Comparison of ENCODE assay signal across 8 cellular contexts in the genomic region with DNA sequence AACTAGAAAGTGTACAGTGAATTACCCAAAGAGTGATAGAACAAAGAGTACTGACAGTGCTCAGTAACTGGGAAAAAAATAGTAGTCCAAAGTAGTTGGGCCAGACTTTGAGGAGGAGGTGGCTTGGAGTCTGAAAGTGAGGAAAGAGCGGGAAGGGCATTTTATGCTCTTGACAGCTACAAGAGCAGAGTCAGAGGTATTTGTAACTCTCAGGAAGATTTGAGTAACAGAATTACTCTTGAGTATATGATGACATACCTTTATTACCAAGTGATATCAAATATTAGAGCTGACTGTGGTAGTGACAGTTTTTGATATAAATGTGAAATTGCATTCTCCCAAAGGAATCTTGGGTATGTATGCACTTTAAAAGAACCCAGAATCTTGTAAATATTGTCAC. TPM values are rescaled to one million over a fixed set of nuclear protein-coding genes. Genes with fewer than 3 reads are reported as not detected.
DNase-seq lines count a peak whose midpoint lies in the region; ATAC-seq and TF ChIP-seq lines count a peak whose summit lies in the region.

No MANE protein-coding gene starts in this region.

- H3K4ac ChIP-seq in neuronal stem cell (ENCODE audit: low read length) = no peak overlapping the region

- peak overlapping the region; percentile 81 to 99 (median 96) for H3K4me3 Mint-ChIP-seq in naive thymus-derived CD4-positive, alpha-beta T cell

- no peak overlapping the region for H4K8ac ChIP-seq in neuronal stem cell (ENCODE audit: low read depth, low read length)

- in situ Hi-C loops in brain microvascular endothelial cell (cut with HindIII; ENCODE audit: low pct_ligation_motif_present, low sequenced_read_pairs) = no loop called here

- H2AFZ ChIP-seq in neuronal stem cell (ENCODE audit: low read length) = no peak overlapping the region

- no peak overlapping the region for H2BK120ac ChIP-seq in neuronal stem cell (ENCODE audit: low read depth, low read length)

- H3K9me3 Mint-ChIP-seq in naive thymus-derived CD4-positive, alpha-beta T cell = no peaks in the 10 kb centered on the region

- peak overlapping the region in 7 of 9 donors; percentile 1 to 98 (median 62) for H3K27ac Mint-ChIP-seq in naive thymus-derived CD4-positive, alpha-beta T cell

- H3K4me2 ChIP-seq in BLaER1 = peak overlapping the region; percentile 87
- no peak overlapping the region for H3K4me2 ChIP-seq in neuronal stem cell (ENCODE audit: insufficient read depth, low read length, poor library complexity, severe bottlenecking)

- DNase-seq in brain microvascular endothelial cell = no peak
- DNase-seq in naive thymus-derived CD4-positive, alpha-beta T cell = no peak
- DNase-seq in neuronal stem cell (ENCODE audit: low spot score) = no peak

- peaks cover 0 to 3% (median 0%) of the 10 kb centered on the region in 5 donors for H3K36me3 Mint-ChIP-seq in naive thymus-derived CD4-positive, alpha-beta T cell

- H3K27me3 Mint-ChIP-seq in naive thymus-derived CD4-positive, alpha-beta T cell = no peaks in the 10 kb centered on the region

- no peak for TF ChIP-seq CTCF in brain microvascular endothelial cell (IDR thresholded peaks at IDR 0.05; ENCODE audit: low read depth, low read length, missing control alignments)

- no peak overlapping the region for H2BK5ac ChIP-seq in neuronal stem cell (ENCODE audit: low read length)

- H3K27ac ChIP-seq in BLaER1 (peak overlapping the region; percentile 91; the same call in 1 of the 2 replicates), HUES64 (ENCODE audit: low read depth, low read length) (no peak overlapping the region), brain microvascular endothelial cell (no peak overlapping the region), neuronal stem cell (replicated peaks; ENCODE audit: low read length) (no peak overlapping the region)
- H3K27ac ChIP-seq in naive thymus-derived CD4-positive, alpha-beta T cell (ENCODE audit: low read depth, low read length) = no peak overlapping the region

- 76% methylated on average over 1 of the region's 1 CpG for WGBS in HUES64
- no CpG with 5 or more reads among the region's 1 CpG for WGBS in neuronal stem cell (ENCODE audit: extremely low coverage in 2 of 2, insufficient read length in 2 of 2, insufficient replicate concordance in 1 of 2), 2 donors

- H2BK12ac ChIP-seq in neuronal stem cell (ENCODE audit: low read length) = no peak overlapping the region

- no peak for ATAC-seq in naive thymus-derived CD4-positive, alpha-beta T cell
- ATAC-seq in HG03565 (IDR thresholded peaks at IDR 0.05; ENCODE audit: unreplicated experiment) = no peak
- no peak for ATAC-seq in GM18519 (IDR thresholded peaks at IDR 0.05; ENCODE audit: low FRiP score, unreplicated experiment)
- ATAC-seq in GM21723 (IDR thresholded peaks at IDR 0.05; ENCODE audit: unreplicated experiment) = no peak

- POLR2A ChIA-PET in naive thymus-derived CD4-positive, alpha-beta T cell (lab: Charles Lee) = interaction anchor here (1.0 kb wide), 1 partner anchor 215 kb away, joined by 3 read pairs; no protein-coding TSS in a partner anchor

- H4K20me1 ChIP-seq in BLaER1 = peaks cover 66% of the 10 kb centered on the region

- no peaks in the 10 kb centered on the region for H3K27me3 ChIP-seq in BLaER1
- no peaks in the 10 kb centered on the region for H3K27me3 ChIP-seq in HUES64 (ENCODE audit: insufficient read depth, low read length)
- no peaks in the 10 kb centered on the region for H3K27me3 ChIP-seq in brain microvascular endothelial cell (replicated peaks)
- H3K27me3 ChIP-seq in naive thymus-derived CD4-positive, alpha-beta T cell (ENCODE audit: control insufficient read depth in 2 of 2, insufficient read depth in 2 of 2, low read length in 2 of 2) = no peaks in the 10 kb centered on the region
- H3K27me3 ChIP-seq in neuronal stem cell (ENCODE audit: control insufficient read depth in 3 of 3, insufficient read depth in 3 of 3, low read depth in 1 of 3, low read length in 3 of 3) = no peaks in the 10 kb centered on the region

- CTCF ChIA-PET in naive thymus-derived CD4-positive, alpha-beta T cell (lab: Charles Lee) = no interaction called here

- H3K4me3 ChIP-seq in BLaER1 = peak overlapping the region; percentile 89
- peak overlapping the region; percentile 97 for H3K4me3 ChIP-seq in HUES64 (ENCODE audit: low read length)
- peak overlapping the region; percentile 93 for H3K4me3 ChIP-seq in brain microvascular endothelial cell (ENCODE audit: low read depth, low read length)
- H3K4me3 ChIP-seq in naive thymus-derived CD4-positive, alpha-beta T cell (ENCODE audit: low read length) = no peak overlapping the region
- H3K4me3 ChIP-seq in neuronal stem cell (ENCODE audit: low read length in 2 of 2) = peak overlapping the region in 1 of 2 donors; percentile 91

- H2AK5ac ChIP-seq in neuronal stem cell (ENCODE audit: low read depth, low read length) = no peak overlapping the region

- H3K18ac ChIP-seq in neuronal stem cell (ENCODE audit: low read length) = no peak overlapping the region

- H3K4me1 ChIP-seq in BLaER1 (peaks cover 36% of the 10 kb centered on the region), HUES64 (ENCODE audit: insufficient read depth, low read length) (peaks cover 44% of the 10 kb centered on the region), neuronal stem cell (ENCODE audit: control insufficient read depth in 2 of 2, insufficient read depth in 1 of 2, low read depth in 1 of 2, low read length in 2 of 2) (peaks cover 1 to 17% of the 10 kb centered on the region in 2 donors)
- H3K4me1 ChIP-seq in naive thymus-derived CD4-positive, alpha-beta T cell (ENCODE audit: control insufficient read depth in 2 of 2, insufficient read depth in 2 of 2, low read length in 2 of 2) = peaks cover 17 to 24% of the 10 kb centered on the region in 2 donors

- H4K91ac ChIP-seq in neuronal stem cell (ENCODE audit: low read depth, low read length, poor library complexity) = no peak overlapping the region

- H3K9me3 ChIP-seq in BLaER1 = no peaks in the 10 kb centered on the region
- no peaks in the 10 kb centered on the region for H3K9me3 ChIP-seq in HUES64 (ENCODE audit: insufficient read depth, low read depth, low read length)
- H3K9me3 ChIP-seq in naive thymus-derived CD4-positive, alpha-beta T cell (ENCODE audit: control insufficient read depth in 2 of 3, low read length in 3 of 3) = no peaks in the 10 kb centered on the region
- H3K9me3 ChIP-seq in neuronal stem cell (replicated peaks in 1 of 2; ENCODE audit: control insufficient read depth in 2 of 2, insufficient read depth in 1 of 2, low read depth in 1 of 2, low read length in 2 of 2) = no peaks in the 10 kb centered on the region

- no peak overlapping the region for H2BK15ac ChIP-seq in neuronal stem cell (ENCODE audit: low read length)

- H3K9ac ChIP-seq in BLaER1 (peak overlapping the region; percentile 92), HUES64 (ENCODE audit: low read depth, low read length) (no peak overlapping the region), neuronal stem cell (ENCODE audit: low read depth, low read length, poor library complexity) (no peak overlapping the region)

- H3K79me1 ChIP-seq in neuronal stem cell (ENCODE audit: low read depth, low read length) = peaks cover 8% of the 10 kb centered on the region

- peaks cover 57 to 72% (median 65%) of the 10 kb centered on the region in 7 donors for H3K4me1 Mint-ChIP-seq in naive thymus-derived CD4-positive, alpha-beta T cell

- H3K23ac ChIP-seq in neuronal stem cell (ENCODE audit: low read depth, low read length, poor library complexity) = no peak overlapping the region

- H3K36me3 ChIP-seq in BLaER1 (no peaks in the 10 kb centered on the region), HUES64 (ENCODE audit: insufficient read depth, low read length) (no peaks in the 10 kb centered on the region), brain microvascular endothelial cell (replicated peaks) (no peaks in the 10 kb centered on the region), neuronal stem cell (replicated peaks in 1 of 2; ENCODE audit: control insufficient read depth in 2 of 2, insufficient read depth in 2 of 2, low read length in 2 of 2) (peaks cover 0 to 3% of the 10 kb centered on the region in 2 donors)
- peaks cover 0 to 4% (median 0%) of the 10 kb centered on the region in 3 experiments for H3K36me3 ChIP-seq in naive thymus-derived CD4-positive, alpha-beta T cell (ENCODE audit: control insufficient read depth in 2 of 3, insufficient read depth in 3 of 3, low read length in 3 of 3)

- H3K14ac ChIP-seq in neuronal stem cell (ENCODE audit: low read length) = no peak overlapping the region

- intact Hi-C loops in naive thymus-derived CD4-positive, alpha-beta T cell (cut with micrococcal nuclease) = loop anchor here (2.0 to 5.0 kb wide), 4 partner anchors 39 to 326 kb away; a partner anchor contains a TSS

RNA-seq across cellular contexts. Expression of a gene that starts 2.2 kb away (rescaled TPM):
- 23.3 TPM for polyA plus RNA-seq in HUES64 (2013, experiment 1 of 2)
- 29.4 TPM for polyA plus RNA-seq in HUES64 (2013, experiment 2 of 2)
- total RNA-seq in naive thymus-derived CD4-positive, alpha-beta T cell = 10 to 100 TPM; 53.2 to 87.5 (median 77.2) TPM
- 10 to 100 TPM; 17.8 to 24.4 TPM for polyA plus RNA-seq in naive thymus-derived CD4-positive, alpha-beta T cell
- 61.5 TPM for polyA plus RNA-seq in neuronal stem cell (2013, experiment 1 of 2)
- polyA plus RNA-seq in neuronal stem cell (2013, experiment 2 of 2) = 63.1 TPM
